ENCODE assay signal across 1 cellular context in genomic region chr5:95262933-95263660, GRCh38.
TF ChIP-seq lines count a peak whose summit lies in the region.

No MANE protein-coding gene starts in this region.

TF ChIP-seq in HepG2, 621 proteins besides CTCF, POLR2A, EP300 and RAD21 (continued from another document and continues in another):
- TF ChIP-seq ZNF710 (CRISPR knock-in tag; IDR thresholded peaks at IDR 0.05; ENCODE audit: borderline replicate concordance) = 0 out of 2 replicates have a peak, but pooled peaks have one; percentile 54
- TF ChIP-seq ZMAT5 (CRISPR knock-in tag; IDR thresholded peaks at IDR 0.05; ENCODE audit: borderline replicate concordance, low read depth) = no peak
- peak; percentile 99 for TF ChIP-seq ZNF644 (CRISPR knock-in tag; IDR thresholded peaks at IDR 0.05; ENCODE audit: low read depth)
- no peak for TF ChIP-seq ZNF430 (CRISPR knock-in tag; IDR thresholded peaks at IDR 0.05)
- TF ChIP-seq SMAD3 (CRISPR knock-in tag; IDR thresholded peaks at IDR 0.05) = 0 out of 2 replicates have a peak, but pooled peaks have one; percentile 67
- no peak for TF ChIP-seq ZNF446 (CRISPR knock-in tag; IDR thresholded peaks at IDR 0.05)
- peak; percentile 18; the same call in 1 of the 2 replicates for TF ChIP-seq ZNF652 (CRISPR knock-in tag; IDR thresholded peaks at IDR 0.05; ENCODE audit: borderline replicate concordance, low read depth)
- TF ChIP-seq CEBPG (CRISPR knock-in tag; IDR thresholded peaks at IDR 0.05) = peak; percentile 92
- no peak for TF ChIP-seq ZNF333 (CRISPR knock-in tag; IDR thresholded peaks at IDR 0.05; ENCODE audit: borderline replicate concordance)
- TF ChIP-seq THAP9 (CRISPR knock-in tag; IDR thresholded peaks at IDR 0.05; ENCODE audit: borderline replicate concordance) = no peak
- no peak for TF ChIP-seq PRMT3 (CRISPR knock-in tag; IDR thresholded peaks at IDR 0.05; ENCODE audit: borderline replicate concordance, low read depth)
- no peak for TF ChIP-seq ZNF543 (CRISPR knock-in tag; IDR thresholded peaks at IDR 0.05)
- TF ChIP-seq TERF1 (CRISPR knock-in tag; IDR thresholded peaks at IDR 0.05) = no peak
- TF ChIP-seq ZNF572 (CRISPR knock-in tag; IDR thresholded peaks at IDR 0.05) = no peak
- TF ChIP-seq NRL (CRISPR knock-in tag; IDR thresholded peaks at IDR 0.05; ENCODE audit: borderline replicate concordance) = no peak
- no peak for TF ChIP-seq MTERF4 (CRISPR knock-in tag; IDR thresholded peaks at IDR 0.05)
- TF ChIP-seq KDM6A (CRISPR knock-in tag; IDR thresholded peaks at IDR 0.05; ENCODE audit: low read depth) = peak; percentile 82
- TF ChIP-seq FOXK1 (CRISPR knock-in tag; IDR thresholded peaks at IDR 0.05; ENCODE audit: borderline replicate concordance, low read depth) = peak; percentile 56; the same call in 1 of the 2 replicates
- no peak for TF ChIP-seq JARID2 (CRISPR knock-in tag; IDR thresholded peaks at IDR 0.05; ENCODE audit: insufficient replicate concordance)
- no peak for TF ChIP-seq SMARCC2 (IDR thresholded peaks at IDR 0.05)
- no peak for TF ChIP-seq MED13 (CRISPR knock-in tag; IDR thresholded peaks at IDR 0.05)
- no peak for TF ChIP-seq ARNT (IDR thresholded peaks at IDR 0.05)
- no peak for TF ChIP-seq ZNF382 (CRISPR knock-in tag; IDR thresholded peaks at IDR 0.05; ENCODE audit: borderline replicate concordance)
- no peak for TF ChIP-seq PHF8 (CRISPR knock-in tag; IDR thresholded peaks at IDR 0.05)
- TF ChIP-seq NR1H2 (CRISPR knock-in tag; IDR thresholded peaks at IDR 0.05; ENCODE audit: borderline replicate concordance, low read depth) = no peak
- no peak for TF ChIP-seq ATRX (CRISPR knock-in tag; IDR thresholded peaks at IDR 0.05; ENCODE audit: borderline replicate concordance)
- peak; percentile 87 for TF ChIP-seq FOXA3 (CRISPR knock-in tag; IDR thresholded peaks at IDR 0.05)
- no peak for TF ChIP-seq ZNF616 (CRISPR knock-in tag; IDR thresholded peaks at IDR 0.05; ENCODE audit: low read depth)
- TF ChIP-seq SMC3 (IDR thresholded peaks at IDR 0.05; ENCODE audit: low read length) = peak; percentile 10
- no peak for TF ChIP-seq ZNF598 (CRISPR knock-in tag; IDR thresholded peaks at IDR 0.05; ENCODE audit: borderline replicate concordance)
- TF ChIP-seq GATAD2A (CRISPR knock-in tag; IDR thresholded peaks at IDR 0.05) = peak; percentile 87
- TF ChIP-seq DPF2 (CRISPR knock-in tag; IDR thresholded peaks at IDR 0.05; ENCODE audit: borderline replicate concordance, low read depth) = peak; percentile 73; the same call in 1 of the 2 replicates
- TF ChIP-seq FOXP4 (CRISPR knock-in tag; IDR thresholded peaks at IDR 0.05) = peak; percentile 75
- TF ChIP-seq BRF2 (CRISPR knock-in tag; IDR thresholded peaks at IDR 0.05) = no peak
- TF ChIP-seq HMG20A (CRISPR knock-in tag; IDR thresholded peaks at IDR 0.05; ENCODE audit: borderline replicate concordance) = peak; percentile 78; the same call in 1 of the 2 replicates
- 0 out of 2 replicates have a peak, but pooled peaks have one; percentile 62 for TF ChIP-seq ZNF317 (CRISPR knock-in tag; IDR thresholded peaks at IDR 0.05)
- TF ChIP-seq CHD2 (IDR thresholded peaks at IDR 0.05; ENCODE audit: low read depth, low read length) = no peak
- TF ChIP-seq NCOA2 (CRISPR knock-in tag; IDR thresholded peaks at IDR 0.05) = peak; percentile 72
- peak; percentile 43; the same call in 1 of the 2 replicates for TF ChIP-seq PATZ1 (CRISPR knock-in tag; IDR thresholded peaks at IDR 0.05)
- no peak for TF ChIP-seq HMGXB4 (CRISPR knock-in tag; IDR thresholded peaks at IDR 0.05; ENCODE audit: borderline replicate concordance in 1 of 2, low read depth in 1 of 2)
- no peak for TF ChIP-seq ZNF776 (CRISPR knock-in tag; IDR thresholded peaks at IDR 0.05)
- no peak for TF ChIP-seq AHR (CRISPR knock-in tag; IDR thresholded peaks at IDR 0.05)
- no peak for TF ChIP-seq DNMT3B (CRISPR knock-in tag; conservative IDR thresholded peaks at IDR 0.05)
- peak; percentile 59; the same call in 1 of the 2 replicates for TF ChIP-seq ELF1 (CRISPR knock-in tag; IDR thresholded peaks at IDR 0.05)
- TF ChIP-seq SNRNP70 (IDR thresholded peaks at IDR 0.05; ENCODE audit: low read depth, low read length) = no peak
- no peak for TF ChIP-seq AGO1 (IDR thresholded peaks at IDR 0.05; ENCODE audit: low read depth, low read length, poor library complexity, severe bottlenecking)
- 0 out of 2 replicates have a peak, but pooled peaks have one; percentile 37 for TF ChIP-seq ZNF556 (CRISPR knock-in tag; IDR thresholded peaks at IDR 0.05; ENCODE audit: borderline replicate concordance)
- TF ChIP-seq SKIL (CRISPR knock-in tag; IDR thresholded peaks at IDR 0.05; ENCODE audit: borderline replicate concordance) = no peak
- TF ChIP-seq ZBTB42 (CRISPR knock-in tag; IDR thresholded peaks at IDR 0.05) = no peak
- TF ChIP-seq RARG (CRISPR knock-in tag; IDR thresholded peaks at IDR 0.05; ENCODE audit: low read depth) = no peak
- no peak for TF ChIP-seq ZNF260 (CRISPR knock-in tag; IDR thresholded peaks at IDR 0.05; ENCODE audit: borderline replicate concordance, low read depth)
- peak; percentile 55; the same call in 1 of the 2 replicates for TF ChIP-seq PPARG (CRISPR knock-in tag; conservative IDR thresholded peaks at IDR 0.05)
- TF ChIP-seq ZNF432 (CRISPR knock-in tag; IDR thresholded peaks at IDR 0.05; ENCODE audit: borderline replicate concordance) = no peak
